15 cellular contexts compared by ENCODE assay signal in the genomic region with DNA sequence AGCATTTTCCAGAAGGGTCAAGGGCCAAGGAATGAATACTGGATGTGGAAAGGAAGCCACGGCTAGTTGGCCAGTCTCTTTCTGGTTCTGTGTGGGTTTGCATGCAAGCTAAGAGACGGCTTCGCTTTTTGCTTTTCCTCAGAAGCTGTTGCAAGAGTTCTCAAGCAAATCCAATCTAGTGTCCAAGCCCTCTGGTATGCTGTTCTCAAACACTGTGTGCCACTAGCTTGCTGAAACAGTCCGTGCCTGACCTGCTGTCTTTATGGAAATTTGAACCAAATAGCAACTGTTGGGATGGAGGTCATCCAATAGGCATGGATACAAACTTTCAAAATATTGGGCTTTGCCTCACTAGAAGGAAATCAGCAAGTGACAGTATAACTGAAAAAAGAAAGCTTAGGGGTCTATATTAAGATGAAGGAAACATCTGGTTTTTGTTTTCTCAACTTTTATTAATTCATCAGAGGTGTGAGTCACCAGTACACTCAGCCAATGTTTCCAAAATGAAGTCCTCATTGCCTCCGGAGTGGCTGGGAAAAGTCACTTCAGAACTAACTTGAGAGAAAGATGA.
DNase-seq lines count a peak whose midpoint lies in the region; TF ChIP-seq lines count a peak whose summit lies in the region.
"Had no signal": no experiment of that assay in that cellular context is flagged by ENCODE, and none has a peak within 500 bp of the region (broad histone marks: within the 10 kb centered on the region; RNA-seq: fewer than 3 reads in every experiment).

No MANE protein-coding gene starts in this region.

- peak overlapping the region in 3 of 5 donors; percentile 0 to 23 (median 15) for H3K4me3 ChIP-seq in subcutaneous abdominal adipose tissue (ENCODE audit: low read depth in 1 of 5, low read length in 5 of 5)
- H3K4me3 ChIP-seq: dorsolateral prefrontal cortex, prostate gland had no signal

- H3K27me3 ChIP-seq in subcutaneous abdominal adipose tissue (ENCODE audit: control insufficient read depth in 5 of 5, insufficient read depth in 4 of 5, low read length in 5 of 5), result peaks cover 0 to 5% (median 0%) of the 10 kb centered on the region in 5 donors

- no peaks in the 10 kb centered on the region for H3K9me3 Mint-ChIP-seq in chondrocyte (ENCODE audit: low read depth)
- H3K9me3 Mint-ChIP-seq: activated T-cell treated with anti-CD3 and anti-CD28 coated beads, Interleukin-2, amount 50 U/mL, for 72 hours; immature natural killer cell had no signal

- peaks cover 57% of the 10 kb centered on the region for H3K4me1 Mint-ChIP-seq in chondrocyte (ENCODE audit: low read depth)

- H3K36me3 Mint-ChIP-seq in chondrocyte (ENCODE audit: low read depth), result no peaks in the 10 kb centered on the region
- H3K36me3 Mint-ChIP-seq: immature natural killer cell had no signal

- peaks cover 0 to 28% (median 16%) of the 10 kb centered on the region in 5 donors for H3K4me1 ChIP-seq in subcutaneous abdominal adipose tissue (ENCODE audit: control insufficient read depth in 5 of 5, insufficient read depth in 5 of 5, low read length in 5 of 5)
- H3K4me1 ChIP-seq: prostate gland had no signal

- H3K9ac ChIP-seq in subcutaneous abdominal adipose tissue (ENCODE audit: low read length in 5 of 5), result no peak overlapping the region

- H3K36me3 ChIP-seq in subcutaneous abdominal adipose tissue (ENCODE audit: control insufficient read depth in 5 of 5, insufficient read depth in 5 of 5, low read length in 5 of 5), result no peaks in the 10 kb centered on the region
- H3K36me3 ChIP-seq: prostate gland had no signal

- CTCF ChIA-PET in HEK293T (lab: Yijun Ruan, JAX), result interaction anchor here (0.6 to 1.4 kb wide), 3 partner anchors 27 to 212 kb away, joined by 4 to 5 read pairs (median 5); no protein-coding TSS in a partner anchor

- POLR2A ChIA-PET in HEK293T (lab: Yijun Ruan, JAX), result interaction anchor here (0.8 to 2.0 kb wide), 6 partner anchors 8 to 133 kb away, joined by 3 to 9 read pairs (median 4); no protein-coding TSS in a partner anchor

- no peaks in the 10 kb centered on the region for H3K27me3 Mint-ChIP-seq in chondrocyte (ENCODE audit: low read depth)

- peak overlapping the region; percentile 95 for H3K27ac Mint-ChIP-seq in chondrocyte (ENCODE audit: unreplicated experiment)
- H3K27ac Mint-ChIP-seq: activated T-cell treated with anti-CD3 and anti-CD28 coated beads, Interleukin-2, amount 50 U/mL, for 72 hours had no signal

- H3K27ac ChIP-seq in subcutaneous abdominal adipose tissue (ENCODE audit: low read depth, low read length), result peak overlapping the region; percentile 76
- H3K27ac ChIP-seq: prostate gland had no signal

- no peaks in the 10 kb centered on the region for H3K9me3 ChIP-seq in subcutaneous abdominal adipose tissue (ENCODE audit: control insufficient read depth in 5 of 5, low read length in 5 of 5)
- H3K9me3 ChIP-seq: prostate gland had no signal

- H3K4me3 Mint-ChIP-seq in chondrocyte (ENCODE audit: unreplicated experiment), result no peak overlapping the region
- H3K4me3 Mint-ChIP-seq: immature natural killer cell had no signal

- no peak for TF ChIP-seq CTCF in chondrocyte (IDR thresholded peaks at IDR 0.05)

- DNase-seq in HCEC 1CT, result peak; percentile 73
- DNase-seq in chondrocyte (ENCODE audit: low spot score), result no peak
- peak; percentile 77 for DNase-seq in iris pigment epithelial cell (ENCODE audit: low read depth)
- DNase-seq in HuH-7 (ENCODE audit: low spot score), result no peak
- DNase-seq in occipital lobe (lab: John Stamatoyannopoulos, UW), result no peak
- DNase-seq in HEK293T (ENCODE audit: extremely low spot score), result no peak
- no peak for DNase-seq in SHP77 (lab: John Stamatoyannopoulos, UW)
- DNase-seq: activated T-cell treated with anti-CD3 and anti-CD28 coated beads, Interleukin-2, amount 50 U/mL, for 72 hours; DMS153; dorsolateral prefrontal cortex; immature natural killer cell; NCI-H1092; T-helper 9 cell had no signal

TF ChIP-seq in HEK293T, 16 proteins besides CTCF, POLR2A, EP300 and RAD21:
- TF ChIP-seq HDGF (IDR thresholded peaks at IDR 0.05; ENCODE audit: borderline replicate concordance) (no peak), ZNF384 (IDR thresholded peaks at IDR 0.05) (no peak), CTBP1 (IDR thresholded peaks at IDR 0.05; ENCODE audit: borderline replicate concordance) (no peak), SUZ12 (IDR thresholded peaks at IDR 0.05) (no peak), ELF4 (IDR thresholded peaks at IDR 0.05) (no peak), FOXA1 (IDR thresholded peaks at IDR 0.05) (no peak), L3MBTL2 (conservative IDR thresholded peaks at IDR 0.05) (no peak), ARNT (IDR thresholded peaks at IDR 0.05) (no peak), LEF1 (IDR thresholded peaks at IDR 0.05; ENCODE audit: borderline replicate concordance) (no peak), SP1 (IDR thresholded peaks at IDR 0.05) (no peak), FOXK2 (IDR thresholded peaks at IDR 0.05) (no peak), NFRKB (IDR thresholded peaks at IDR 0.05) (no peak), BHLHE40 (IDR thresholded peaks at IDR 0.05; ENCODE audit: borderline replicate concordance) (no peak), FOXM1 (IDR thresholded peaks at IDR 0.05; ENCODE audit: borderline replicate concordance) (no peak), TARDBP (IDR thresholded peaks at IDR 0.05) (no peak)
- TF ChIP-seq, protein P1, sequence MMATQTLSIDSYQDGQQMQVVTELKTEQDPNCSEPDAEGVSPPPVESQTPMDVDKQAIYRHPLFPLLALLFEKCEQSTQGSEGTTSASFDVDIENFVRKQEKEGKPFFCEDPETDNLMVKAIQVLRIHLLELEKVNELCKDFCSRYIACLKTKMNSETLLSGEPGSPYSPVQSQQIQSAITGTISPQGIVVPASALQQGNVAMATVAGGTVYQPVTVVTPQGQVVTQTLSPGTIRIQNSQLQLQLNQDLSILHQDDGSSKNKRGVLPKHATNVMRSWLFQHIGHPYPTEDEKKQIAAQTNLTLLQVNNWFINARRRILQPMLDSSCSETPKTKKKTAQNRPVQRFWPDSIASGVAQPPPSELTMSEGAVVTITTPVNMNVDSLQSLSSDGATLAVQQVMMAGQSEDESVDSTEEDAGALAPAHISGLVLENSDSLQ (IDR thresholded peaks at IDR 0.05), result no peak

Comparison
In these comparisons a context has a peak if more than half of its experiments do, and no peak if none do; other contexts are left out.
1. DNase-seq: peak in HCEC 1CT (single experiment) and iris pigment epithelial cell (single experiment); none in chondrocyte (single experiment), HuH-7 (single experiment), occipital lobe (single experiment), HEK293T (single experiment) and SHP77 (0 of 2).